ENCODE assay signal across 9 cellular contexts in the genomic region with DNA sequence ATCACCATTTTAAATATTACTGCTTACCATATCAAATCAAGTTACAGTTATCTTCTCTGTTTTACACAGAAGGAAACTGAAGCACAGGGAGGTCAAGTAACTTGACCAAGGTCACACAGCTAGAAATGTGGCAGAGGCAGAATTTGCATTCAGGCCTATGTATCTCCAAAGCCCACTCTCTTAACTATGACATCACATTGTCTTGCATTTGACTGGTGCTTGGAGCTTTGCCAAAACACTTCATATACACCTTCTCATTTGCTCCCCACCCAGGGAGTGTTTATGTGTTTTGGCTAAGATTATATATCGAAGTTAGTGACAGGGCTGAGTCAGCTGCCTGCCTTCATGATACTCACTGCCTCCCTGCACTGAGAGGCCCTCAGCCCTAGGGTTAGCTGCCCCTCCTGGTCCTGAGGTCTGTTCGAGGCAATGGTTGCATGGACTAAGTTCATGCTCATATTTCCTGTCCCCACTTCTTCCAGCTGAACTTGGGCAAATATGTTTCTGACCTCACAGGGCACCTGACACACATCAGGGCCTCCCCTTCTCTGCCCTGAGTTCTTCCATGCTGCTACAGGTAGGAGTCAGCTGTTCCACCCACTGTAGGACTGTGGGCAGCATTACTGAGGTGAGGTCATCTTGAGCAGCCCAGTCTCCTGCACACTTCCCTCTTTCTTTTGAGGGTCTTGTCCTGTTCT. TPM values are rescaled to one million over a fixed set of nuclear protein-coding genes. Genes with fewer than 3 reads are reported as not detected.
DNase-seq lines count a peak whose midpoint lies in the region; ATAC-seq and TF ChIP-seq lines count a peak whose summit lies in the region.
"Had no signal": no experiment of that assay in that cellular context is flagged by ENCODE, and none has a peak within 500 bp of the region (broad histone marks: within the 10 kb centered on the region; RNA-seq: fewer than 3 reads in every experiment).

No MANE protein-coding gene starts in this region.

- H3K9me3 Mint-ChIP-seq in activated CD4-positive, alpha-beta T cell treated with anti-CD3 and anti-CD28 coated beads for 36 hours (ENCODE audit: low read depth): no peaks in the 10 kb centered on the region
- H3K9me3 Mint-ChIP-seq in T-helper 2 cell treated with Interferon-gamma antibody and Interleukin-4, amounts not matched to agents 5 μg/mL and 100 μg/mL, for 36 hours: no peaks in the 10 kb centered on the region

- no peak for TF ChIP-seq POLR2A in vagina (IDR thresholded peaks at IDR 0.05)

- DNase-seq in activated CD4-positive, alpha-beta T cell treated with anti-CD3 and anti-CD28 coated beads for 36 hours: peak; percentile 49
- DNase-seq in activated CD4-positive, alpha-beta T cell treated with anti-CD3 and anti-CD28 coated beads for 1 hour: no peak
- peak; percentile 36 for DNase-seq in T-helper 2 cell treated with Interferon-gamma antibody and Interleukin-4, amounts not matched to agents 5 μg/mL and 100 μg/mL, for 36 hours (ENCODE audit: low spot score)
- no peak for DNase-seq in epithelial cell of prostate (ENCODE audit: low read depth, low spot score)
- peak; percentile 40 for DNase-seq in stimulated activated naive CD8-positive, alpha-beta T cell treated with anti-CD3 and anti-CD28 coated beads, Interleukin-15, Interleukin-2, amounts not matched to agents 100 U/mL and 50 U/mL, for 24 hours
- DNase-seq in activated effector memory CD4-positive, alpha-beta T cell treated with Interleukin-2 at 50 U/mL for 16 hours: no peak
- DNase-seq in superior temporal gyrus (ENCODE audit: extremely low spot score): no peak
- no peak for DNase-seq in vagina (ENCODE audit: extremely low spot score in 2 of 2)

- H3K4me3 Mint-ChIP-seq in activated CD4-positive, alpha-beta T cell treated with anti-CD3 and anti-CD28 coated beads for 36 hours: no peak overlapping the region
- H3K4me3 Mint-ChIP-seq in T-helper 2 cell treated with Interferon-gamma antibody and Interleukin-4, amounts not matched to agents 5 μg/mL and 100 μg/mL, for 36 hours: peak overlapping the region; percentile 28

- peak overlapping the region; percentile 14 for H3K27ac Mint-ChIP-seq in activated CD4-positive, alpha-beta T cell treated with anti-CD3 and anti-CD28 coated beads for 36 hours
- peak overlapping the region; percentile 27 for H3K27ac Mint-ChIP-seq in T-helper 2 cell treated with Interferon-gamma antibody and Interleukin-4, amounts not matched to agents 5 μg/mL and 100 μg/mL, for 36 hours

- H3K9me3 ChIP-seq in vagina: no peaks in the 10 kb centered on the region
- H3K9me3 ChIP-seq: BLaER1 treated with 17β-estradiol and CSF1 and Interleukin-3, amounts not matched to agents 10 nM and 100 nM had no signal

- H3K27ac ChIP-seq in epithelial cell of prostate (peak overlapping the region; percentile 85), vagina (no peak overlapping the region)
- H3K27ac ChIP-seq: BLaER1 treated with 17β-estradiol and CSF1 and Interleukin-3, amounts not matched to agents 10 nM and 100 nM had no signal

- TF ChIP-seq CTCF in vagina (IDR thresholded peaks at IDR 0.05): no peak

- no peaks in the 10 kb centered on the region for H3K36me3 ChIP-seq in vagina
- H3K36me3 ChIP-seq: BLaER1 treated with 17β-estradiol and CSF1 and Interleukin-3, amounts not matched to agents 10 nM and 100 nM had no signal

- POLR2A ChIA-PET in activated CD4-positive, alpha-beta T cell treated with anti-CD3 and anti-CD28 coated beads for 36 hours (lab: Charles Lee): interaction anchor here (0.6 to 1.2 kb wide), 2 partner anchors 20 to 22 kb away, joined by 6 to 9 read pairs; no protein-coding TSS in a partner anchor

- H3K4me3 ChIP-seq in vagina: no peak overlapping the region
- H3K4me3 ChIP-seq: BLaER1 treated with 17β-estradiol and CSF1 and Interleukin-3, amounts not matched to agents 10 nM and 100 nM had no signal

- peak; percentile 51 for ATAC-seq in activated CD4-positive, alpha-beta T cell treated with anti-CD3 and anti-CD28 coated beads for 36 hours
- peak; percentile 55 for ATAC-seq in stimulated activated naive CD8-positive, alpha-beta T cell treated with anti-CD3 and anti-CD28 coated beads, Interleukin-15, Interleukin-2, amounts not matched to agents 100 U/mL and 50 U/mL, for 24 hours

- H3K36me3 Mint-ChIP-seq in activated CD4-positive, alpha-beta T cell treated with anti-CD3 and anti-CD28 coated beads for 36 hours (ENCODE audit: low read depth): no peaks in the 10 kb centered on the region
- peaks cover 2% of the 10 kb centered on the region for H3K36me3 Mint-ChIP-seq in T-helper 2 cell treated with Interferon-gamma antibody and Interleukin-4, amounts not matched to agents 5 μg/mL and 100 μg/mL, for 36 hours (ENCODE audit: low read depth)

- CTCF ChIA-PET in activated CD4-positive, alpha-beta T cell treated with anti-CD3 and anti-CD28 coated beads for 36 hours (lab: Charles Lee): interaction anchor here (0.7 to 2.2 kb wide), 4 partner anchors 9 to 1629 kb away, joined by 3 to 7 read pairs (median 4); no protein-coding TSS in a partner anchor

- no peaks in the 10 kb centered on the region for H3K27me3 ChIP-seq in vagina

- H3K4me1 ChIP-seq in vagina: peaks cover 38% of the 10 kb centered on the region

- no peaks in the 10 kb centered on the region for H3K27me3 Mint-ChIP-seq in activated CD4-positive, alpha-beta T cell treated with anti-CD3 and anti-CD28 coated beads for 36 hours
- no peaks in the 10 kb centered on the region for H3K27me3 Mint-ChIP-seq in T-helper 2 cell treated with Interferon-gamma antibody and Interleukin-4, amounts not matched to agents 5 μg/mL and 100 μg/mL, for 36 hours (ENCODE audit: low read depth)

- intact Hi-C loops in activated CD4-positive, alpha-beta T cell treated with anti-CD3 and anti-CD28 coated beads for 36 hours (cut with DNase I, micrococcal nuclease): no loop called here
- intact Hi-C loops in vagina (cut with DNase I): no loop called here

- peaks cover 65% of the 10 kb centered on the region for H3K4me1 Mint-ChIP-seq in activated CD4-positive, alpha-beta T cell treated with anti-CD3 and anti-CD28 coated beads for 36 hours
- peaks cover 60% of the 10 kb centered on the region for H3K4me1 Mint-ChIP-seq in T-helper 2 cell treated with Interferon-gamma antibody and Interleukin-4, amounts not matched to agents 5 μg/mL and 100 μg/mL, for 36 hours (ENCODE audit: low read depth)

RNA-seq across cellular contexts. Expression of a gene that starts 1.8 kb away (rescaled TPM):
- total RNA-seq in activated CD4-positive, alpha-beta T cell treated with anti-CD3 and anti-CD28 coated beads for 36 hours: 10 to 100 TPM; 11.7 to 12.0 TPM
- total RNA-seq in vagina: 12.5 TPM

RNA-seq across cellular contexts. Expression of a gene that starts 35.2 kb away (rescaled TPM):
- total RNA-seq in activated CD4-positive, alpha-beta T cell treated with anti-CD3 and anti-CD28 coated beads for 36 hours: 1 to 10 TPM; 1.7 to 2.0 TPM
- total RNA-seq in vagina: 0.74 TPM

RNA-seq across cellular contexts. Expression of a gene that starts 43.0 kb away (rescaled TPM):
- under 1 TPM in 1 of 2 experiments, not detected in 1; 0.18 TPM for total RNA-seq in activated CD4-positive, alpha-beta T cell treated with anti-CD3 and anti-CD28 coated beads for 36 hours
- total RNA-seq in vagina: not detected

Comparison
In these comparisons a context has a peak if more than half of its experiments do, and no peak if none do; other contexts are left out.
1. DNase-seq: peak in activated CD4-positive, alpha-beta T cell treated with anti-CD3 and anti-CD28 coated beads for 36 hours (single experiment), T-helper 2 cell treated with Interferon-gamma antibody and Interleukin-4, amounts not matched to agents 5 μg/mL and 100 μg/mL, for 36 hours (single experiment) and stimulated activated naive CD8-positive, alpha-beta T cell treated with anti-CD3 and anti-CD28 coated beads, Interleukin-15, Interleukin-2, amounts not matched to agents 100 U/mL and 50 U/mL, for 24 hours (single experiment); none in activated CD4-positive, alpha-beta T cell treated with anti-CD3 and anti-CD28 coated beads for 1 hour (single experiment), epithelial cell of prostate (single experiment), activated effector memory CD4-positive, alpha-beta T cell treated with Interleukin-2 at 50 U/mL for 16 hours (single experiment), superior temporal gyrus (single experiment) and vagina (0 of 2).